ENCODE assay signal across 23 cellular contexts in the genomic region with DNA sequence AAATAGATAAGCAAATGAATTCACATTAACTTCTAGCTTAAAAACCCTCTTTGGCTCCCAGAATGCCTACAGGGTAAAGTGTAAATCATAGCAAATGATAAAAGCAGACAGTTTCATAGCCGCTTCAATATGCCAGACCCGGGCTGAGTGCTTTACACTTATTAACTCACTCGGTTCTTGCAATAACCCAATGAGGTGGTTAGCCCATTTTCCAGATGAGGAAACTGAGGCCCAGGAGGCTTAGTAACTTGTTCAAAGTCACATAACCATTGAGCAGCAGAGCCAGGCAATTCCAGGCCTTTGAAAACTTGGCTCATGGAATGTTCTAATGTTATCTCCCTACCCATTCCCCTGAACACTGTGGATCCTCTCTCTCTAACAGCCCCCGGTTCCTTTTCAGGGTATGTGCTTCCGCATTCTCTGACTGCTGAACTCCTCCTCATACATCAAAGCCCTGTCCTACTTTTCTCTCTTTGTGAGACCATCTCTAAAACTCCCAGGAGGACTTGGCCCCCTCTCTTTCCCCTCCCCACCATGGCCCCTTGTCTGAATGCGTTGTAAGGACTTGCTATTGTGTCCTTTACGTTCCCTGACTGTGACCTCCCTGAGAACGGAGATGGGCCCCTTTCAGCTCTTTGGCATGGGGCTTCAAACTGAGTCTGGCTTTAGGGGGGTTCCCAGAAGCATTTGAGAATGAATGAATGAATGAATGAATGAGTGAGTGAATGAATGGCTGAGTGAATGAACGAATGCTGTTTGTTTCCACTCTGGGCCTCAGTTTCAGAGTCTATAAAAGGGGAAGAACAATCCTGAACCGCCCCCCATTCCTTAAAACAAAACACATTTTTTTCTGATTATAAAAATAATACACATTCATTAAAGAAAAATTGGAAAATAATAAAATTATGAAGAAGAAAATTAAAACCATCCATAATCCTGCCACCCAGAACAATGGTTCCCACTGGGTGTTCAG. TPM values are rescaled to one million over a fixed set of nuclear protein-coding genes. Genes with fewer than 3 reads are reported as not detected.
A peak's percentile ranks its signal among the peaks of the same experiment; 100 is the strongest.
DNase-seq lines count a peak whose midpoint lies in the region; ATAC-seq, FAIRE-seq and TF ChIP-seq lines count a peak whose summit lies in the region.
"Had no signal": no experiment of that assay in that cellular context is flagged by ENCODE, and none has a peak within 500 bp of the region (broad histone marks: within the 10 kb centered on the region; RNA-seq: fewer than 3 reads in every experiment).

No MANE protein-coding gene starts in this region.

- POLR2A ChIA-PET in activated CD8-positive, alpha-beta T cell treated with anti-CD3 and anti-CD28 coated beads for 36 hours (lab: Charles Lee) = interaction anchor here (0.6 to 2.3 kb wide), 5 partner anchors 13 to 1010 kb away, joined by 3 to 6 read pairs (median 4); no protein-coding TSS in a partner anchor

- no peak overlapping the region for H3K4me3 ChIP-seq in neuronal stem cell (ENCODE audit: low read length in 2 of 2)
- no peak overlapping the region for H3K4me3 ChIP-seq in upper lobe of left lung
- H3K4me3 ChIP-seq: GM23338 had no signal

- peak overlapping the region; percentile 1 for H2AK5ac ChIP-seq in neuronal stem cell (ENCODE audit: low read depth, low read length)

- H3K27ac Mint-ChIP-seq in activated CD8-positive, alpha-beta memory T cell treated with anti-CD3 and anti-CD28 coated beads, Interleukin-2, amount 10 ng/mL, durations not matched to agents 7 days and 5 days = peak overlapping the region; percentile 12
- peak overlapping the region; percentile 59 for H3K27ac Mint-ChIP-seq in activated CD8-positive, alpha-beta T cell treated with anti-CD3 and anti-CD28 coated beads for 36 hours
- H3K27ac Mint-ChIP-seq: CD4-positive, alpha-beta T cell; GM23338 had no signal

- peaks cover 0 to 4% of the 10 kb centered on the region in 2 donors for H3K4me1 ChIP-seq in neuronal stem cell (ENCODE audit: control insufficient read depth in 2 of 2, insufficient read depth in 1 of 2, low read depth in 1 of 2, low read length in 2 of 2)
- H3K4me1 ChIP-seq in upper lobe of left lung = no peaks in the 10 kb centered on the region

- H3K27ac ChIP-seq in neuronal stem cell (replicated peaks; ENCODE audit: low read length) (no peak overlapping the region), upper lobe of left lung (no peak overlapping the region)

- peaks cover 91% of the 10 kb centered on the region for H3K4me1 Mint-ChIP-seq in activated CD8-positive, alpha-beta memory T cell treated with anti-CD3 and anti-CD28 coated beads, Interleukin-2, amount 10 ng/mL, durations not matched to agents 7 days and 5 days
- H3K4me1 Mint-ChIP-seq in activated CD8-positive, alpha-beta T cell treated with anti-CD3 and anti-CD28 coated beads for 36 hours (ENCODE audit: low read depth) = peaks cover 73% of the 10 kb centered on the region

- H2BK12ac ChIP-seq in neuronal stem cell (ENCODE audit: low read length) = no peak overlapping the region

- H3K18ac ChIP-seq in neuronal stem cell (ENCODE audit: low read length) = no peak overlapping the region

- no peak overlapping the region for H2BK5ac ChIP-seq in neuronal stem cell (ENCODE audit: low read length)

- H3K23ac ChIP-seq in neuronal stem cell (ENCODE audit: low read depth, low read length, poor library complexity) = no peak overlapping the region

- no peak overlapping the region for H3K14ac ChIP-seq in neuronal stem cell (ENCODE audit: low read length)

- WGBS in neuronal stem cell (ENCODE audit: extremely low coverage in 2 of 2, insufficient read length in 2 of 2, insufficient replicate concordance in 1 of 2), 2 donors = no CpG with 5 or more reads among the region's 10 CpGs
- WGBS in upper lobe of left lung, 2 donors = 86 to 89% methylated on average over 10 of the region's 10 CpGs

- CTCF ChIA-PET in activated CD8-positive, alpha-beta memory T cell treated with anti-CD3 and anti-CD28 coated beads, Interleukin-2, amount 10 ng/mL, durations not matched to agents 7 days and 5 days (lab: Charles Lee) = interaction anchor here (1.1 kb wide), 1 partner anchor 13 kb away, joined by 3 read pairs; no protein-coding TSS in a partner anchor
- CTCF ChIA-PET in activated CD8-positive, alpha-beta T cell treated with anti-CD3 and anti-CD28 coated beads for 36 hours (lab: Charles Lee) = interaction anchor here (0.9 to 2.5 kb wide), 3 partner anchors 8 to 37 kb away, joined by 3 to 12 read pairs (median 3); no protein-coding TSS in a partner anchor

- H3K36me3 ChIP-seq in neuronal stem cell (replicated peaks in 1 of 2; ENCODE audit: control insufficient read depth in 2 of 2, insufficient read depth in 2 of 2, low read length in 2 of 2) (no peaks in the 10 kb centered on the region), upper lobe of left lung (no peaks in the 10 kb centered on the region)

- no peak overlapping the region for H2AFZ ChIP-seq in neuronal stem cell (ENCODE audit: low read length)
- H2AFZ ChIP-seq: GM23338 had no signal

- H2BK15ac ChIP-seq in neuronal stem cell (ENCODE audit: low read length) = no peak overlapping the region

- no peak for TF ChIP-seq CTCF in activated CD8-positive, alpha-beta T cell treated with anti-CD3 and anti-CD28 coated beads for 36 hours (IDR thresholded peaks at IDR 0.05)
- no peak for TF ChIP-seq CTCF in upper lobe of left lung (IDR thresholded peaks at IDR 0.05)

- FAIRE-seq in GM12891 (lab: Jason Lieb, UNC) = peak; percentile 5

- peaks cover 75% of the 10 kb centered on the region for H3K36me3 Mint-ChIP-seq in activated CD8-positive, alpha-beta memory T cell treated with anti-CD3 and anti-CD28 coated beads, Interleukin-2, amount 10 ng/mL, durations not matched to agents 7 days and 5 days
- H3K36me3 Mint-ChIP-seq in activated CD8-positive, alpha-beta T cell treated with anti-CD3 and anti-CD28 coated beads for 36 hours (ENCODE audit: low read depth) = peaks cover 78% of the 10 kb centered on the region

- no peak overlapping the region for H2BK120ac ChIP-seq in neuronal stem cell (ENCODE audit: low read depth, low read length)

- H3K9ac ChIP-seq in neuronal stem cell (ENCODE audit: low read depth, low read length, poor library complexity) = no peak overlapping the region

- intact Hi-C loops in activated CD8-positive, alpha-beta T cell treated with anti-CD3 and anti-CD28 coated beads for 36 hours (cut with micrococcal nuclease) = no loop called here

- H3K9me3 Mint-ChIP-seq in activated CD8-positive, alpha-beta memory T cell treated with anti-CD3 and anti-CD28 coated beads, Interleukin-2, amount 10 ng/mL, durations not matched to agents 7 days and 5 days (ENCODE audit: low read depth) = no peaks in the 10 kb centered on the region
- no peaks in the 10 kb centered on the region for H3K9me3 Mint-ChIP-seq in activated CD8-positive, alpha-beta T cell treated with anti-CD3 and anti-CD28 coated beads for 36 hours
- H3K9me3 Mint-ChIP-seq: CD4-positive, alpha-beta T cell; GM23338 had no signal

- H3K9me3 ChIP-seq in neuronal stem cell (replicated peaks in 1 of 2; ENCODE audit: control insufficient read depth in 2 of 2, insufficient read depth in 1 of 2, low read depth in 1 of 2, low read length in 2 of 2) = no peaks in the 10 kb centered on the region
- no peaks in the 10 kb centered on the region for H3K9me3 ChIP-seq in upper lobe of left lung

- no peak overlapping the region for H3K4ac ChIP-seq in neuronal stem cell (ENCODE audit: low read length)

- no peak overlapping the region for H3K4me2 ChIP-seq in neuronal stem cell (ENCODE audit: insufficient read depth, low read length, poor library complexity, severe bottlenecking)
- H3K4me2 ChIP-seq: GM23338 had no signal

- DNase-seq in activated CD8-positive, alpha-beta memory T cell treated with anti-CD3 and anti-CD28 coated beads, Interleukin-2, amount 10 ng/mL, durations not matched to agents 7 days and 5 days = no peak
- DNase-seq in activated CD8-positive, alpha-beta memory T cell treated with anti-CD3 and anti-CD28 coated beads, Interleukin-2, amount 50 U/mL, for 48 hours = no peak
- DNase-seq in GM12891 (ENCODE audit: insufficient read length, low spot score) (no peak), neuronal stem cell (ENCODE audit: low spot score) (no peak), upper lobe of left lung (no peak)
- DNase-seq in activated CD8-positive, alpha-beta T cell treated with anti-CD3 and anti-CD28 coated beads for 36 hours = no peak
- DNase-seq: Calu3; CD4-positive, alpha-beta T cell; GF-D8; KBM-7; NCI-H1105 treated with DMSO at 0.1 percent for 48 hours; NCI-H1694; NCI-H2107; NCI-H2227 treated with DMSO at 0.1 percent for 48 hours; NCI-H524; NCI-H82; OCI-M1; Right ventricle myocardium superior had no signal

- no peak overlapping the region for H4K91ac ChIP-seq in neuronal stem cell (ENCODE audit: low read depth, low read length, poor library complexity)

- peaks cover 0 to 37% (median 0%) of the 10 kb centered on the region in 3 experiments for H3K27me3 ChIP-seq in neuronal stem cell (ENCODE audit: control insufficient read depth in 3 of 3, insufficient read depth in 3 of 3, low read depth in 1 of 3, low read length in 3 of 3)
- no peaks in the 10 kb centered on the region for H3K27me3 ChIP-seq in upper lobe of left lung

- TF ChIP-seq EP300 in upper lobe of left lung (IDR thresholded peaks at IDR 0.05) = no peak

- H3K27me3 Mint-ChIP-seq in activated CD8-positive, alpha-beta memory T cell treated with anti-CD3 and anti-CD28 coated beads, Interleukin-2, amount 10 ng/mL, durations not matched to agents 7 days and 5 days = no peaks in the 10 kb centered on the region
- no peaks in the 10 kb centered on the region for H3K27me3 Mint-ChIP-seq in activated CD8-positive, alpha-beta T cell treated with anti-CD3 and anti-CD28 coated beads for 36 hours
- H3K27me3 Mint-ChIP-seq: B cell; CD4-positive, alpha-beta T cell had no signal

- TF ChIP-seq POLR2A in GM12891 (IDR thresholded peaks at IDR 0.05; ENCODE audit: low read depth, low read length) (no peak), upper lobe of left lung (IDR thresholded peaks at IDR 0.05) (no peak)

- ATAC-seq in activated CD8-positive, alpha-beta memory T cell treated with anti-CD3 and anti-CD28 coated beads, Interleukin-2, amount 10 ng/mL, durations not matched to agents 7 days and 5 days = no peak
- no peak for ATAC-seq in activated CD8-positive, alpha-beta T cell treated with anti-CD3 and anti-CD28 coated beads for 36 hours
- ATAC-seq in HG03457 (IDR thresholded peaks at IDR 0.05; ENCODE audit: unreplicated experiment) (no peak), upper lobe of left lung (ENCODE audit: low FRiP score in 2 of 2) (no peak)
- ATAC-seq: GM23338, HCT116 had no signal

- H3K4me3 Mint-ChIP-seq in activated CD8-positive, alpha-beta memory T cell treated with anti-CD3 and anti-CD28 coated beads, Interleukin-2, amount 10 ng/mL, durations not matched to agents 7 days and 5 days = no peak overlapping the region
- H3K4me3 Mint-ChIP-seq in activated CD8-positive, alpha-beta T cell treated with anti-CD3 and anti-CD28 coated beads for 36 hours = no peak overlapping the region
- H3K4me3 Mint-ChIP-seq: B cell; CD4-positive, alpha-beta T cell; GM23338 had no signal

- H4K8ac ChIP-seq in neuronal stem cell (ENCODE audit: low read depth, low read length) = no peak overlapping the region

- no peaks in the 10 kb centered on the region for H3K79me1 ChIP-seq in neuronal stem cell (ENCODE audit: low read depth, low read length)

RNA-seq across cellular contexts. Expression of a gene that starts 15.6 kb away (rescaled TPM):
- total RNA-seq in activated CD8-positive, alpha-beta memory T cell treated with anti-CD3 and anti-CD28 coated beads, Interleukin-2, amount 10 ng/mL, durations not matched to agents 7 days and 5 days = 100 to 1,000 TPM; 224 to 246 TPM
- polyA plus RNA-seq in GM12891 (2012; ENCODE audit: low read depth, missing spikeins) = 82.2 TPM
- total RNA-seq in activated CD8-positive, alpha-beta T cell treated with anti-CD3 and anti-CD28 coated beads for 36 hours = 100 to 1,000 TPM; 180 to 183 TPM
- polyA plus RNA-seq in neuronal stem cell (2013, experiment 1 of 2) = 0.15 TPM
- 0.25 TPM for polyA plus RNA-seq in neuronal stem cell (2013, experiment 2 of 2)
- total RNA-seq in upper lobe of left lung = 10 to 100 TPM in 4 of 6 donors, 1 to 10 TPM in 2; 4.2 to 15.6 (median 10.1) TPM
- total RNA-seq: A172 had no signal

Comparison
In these comparisons a context has a peak if more than half of its experiments do, and no peak if none do; other contexts are left out.
1. RNA of a gene that starts 15.6 kb away (total RNA-seq): 224 to 246 TPM in activated CD8-positive, alpha-beta memory T cell treated with anti-CD3 and anti-CD28 coated beads, Interleukin-2, amount 10 ng/mL, durations not matched to agents 7 days and 5 days and 180 to 183 TPM in activated CD8-positive, alpha-beta T cell treated with anti-CD3 and anti-CD28 coated beads for 36 hours; 4.2 to 15.6 TPM in upper lobe of left lung; every median in the first group is over 10 times any median in the second.